Comparison of ENCODE assay signal across 8 cellular contexts in genomic region chr15:58228708-58229107, GRCh38.
DNase-seq lines count a peak whose midpoint lies in the region; ATAC-seq and TF ChIP-seq lines count a peak whose summit lies in the region.

No MANE protein-coding gene starts in this region.

- no peaks in the 10 kb centered on the region for H3K79me2 ChIP-seq in mesendoderm (ENCODE audit: control insufficient read depth, insufficient read depth, low read length)

- H3K36me3 Mint-ChIP-seq in Caco-2 (ENCODE audit: insufficient read depth, unreplicated experiment), result peaks cover 6% of the 10 kb centered on the region

- no peak overlapping the region for H3K27ac Mint-ChIP-seq in Caco-2 (ENCODE audit: unreplicated experiment)

- no peak overlapping the region for H2BK15ac ChIP-seq in mesendoderm (replicated peaks; ENCODE audit: low read depth)

- no peak for TF ChIP-seq CTCF in AG09309 (IDR thresholded peaks at IDR 0.05; ENCODE audit: control insufficient read depth, insufficient read depth, low read depth, low read length, missing control alignments)
- no peak for TF ChIP-seq CTCF in Caco-2 (IDR thresholded peaks at IDR 0.05; ENCODE audit: insufficient read depth in 1 of 2, low read depth in 1 of 2, low read length in 1 of 2, severe bottlenecking in 1 of 2, unreplicated experiment in 1 of 2)

- no peak overlapping the region for H3K4me3 ChIP-seq in AG09309 (ENCODE audit: control insufficient read depth, low read depth, low read length)
- no peak overlapping the region for H3K4me3 ChIP-seq in mesendoderm (ENCODE audit: low read length)
- H3K4me3 ChIP-seq in Caco-2 (ENCODE audit: low read depth, low read length), result no peak overlapping the region

- BruUV-seq in Caco-2 (replicated peaks; lab: Mats Ljungman, UMichigan), result no TSS peak

- POLR2A ChIA-PET in Caco-2 (lab: Charles Lee), result no interaction called here

- no peak overlapping the region for H3K4me2 ChIP-seq in mesendoderm (ENCODE audit: low read length)

- no peak overlapping the region for H4K8ac ChIP-seq in mesendoderm (ENCODE audit: low read depth, low read length)

- H3K56ac ChIP-seq in mesendoderm (ENCODE audit: low read length), result no peak overlapping the region

- peaks cover 10% of the 10 kb centered on the region for H3K4me1 Mint-ChIP-seq in Caco-2 (ENCODE audit: low read depth, unreplicated experiment)

- H3K9ac ChIP-seq in mesendoderm (ENCODE audit: low read length), result no peak overlapping the region

- CTCF ChIA-PET in Caco-2 (lab: Charles Lee), result interaction anchor here (1.2 to 1.3 kb wide), 2 partner anchors 376 to 542 kb away, joined by 4 to 5 read pairs; no protein-coding TSS in a partner anchor

- no peak overlapping the region for H3K27ac ChIP-seq in mesendoderm (ENCODE audit: low read depth, low read length)

- H3K4ac ChIP-seq in mesendoderm (ENCODE audit: low read depth, low read length), result no peak overlapping the region

- no peak overlapping the region for H3K4me3 Mint-ChIP-seq in Caco-2 (ENCODE audit: unreplicated experiment)

- no peak for ATAC-seq in GM21390 (IDR thresholded peaks at IDR 0.05; ENCODE audit: unreplicated experiment)

- no peaks in the 10 kb centered on the region for H3K79me1 ChIP-seq in mesendoderm (ENCODE audit: low read length)

- DNase-seq in AG09309 (ENCODE audit: low read depth) (peak; percentile 72), NCI-H69 (lab: John Stamatoyannopoulos, UW) (peak; percentile 66), fibroblast of gingiva (ENCODE audit: low read depth) (peak; percentile 89), mesendoderm (peak; percentile 50), Caco-2 (no peak), NOMO-1 (lab: John Stamatoyannopoulos, UW; ENCODE audit: unreplicated experiment in 2 of 2) (no peak)
- DNase-seq in stimulated activated naive CD4-positive, alpha-beta T cell (lab: John Stamatoyannopoulos, UW), result no peak

- no peak overlapping the region for H2AK5ac ChIP-seq in mesendoderm (ENCODE audit: low read length)

- no peak overlapping the region for H3K23ac ChIP-seq in mesendoderm (ENCODE audit: low read length)

- H4K5ac ChIP-seq in mesendoderm (ENCODE audit: low read length), result no peak overlapping the region

- no peaks in the 10 kb centered on the region for H3K36me3 ChIP-seq in mesendoderm (ENCODE audit: control insufficient read depth, insufficient read depth, low read length)
- no peaks in the 10 kb centered on the region for H3K36me3 ChIP-seq in Caco-2 (ENCODE audit: control insufficient read depth, insufficient read depth, low read length)

- intact Hi-C loops in Caco-2 (cut with micrococcal nuclease; ENCODE audit: unreplicated experiment), result loop anchor here (5.0 to 10.0 kb wide), 4 partner anchors 44 to 636 kb away; partner anchors contain the start of gene MINDY2

- H2BK120ac ChIP-seq in mesendoderm (ENCODE audit: low read depth, low read length), result peak overlapping the region; percentile 64

- WGBS in mesendoderm (ENCODE audit: extremely low coverage, insufficient coverage, low lambda C conversion rate), result no CpG with 5 or more reads among the region's 1 CpG

- H3K9me3 ChIP-seq in Caco-2, result no peaks in the 10 kb centered on the region

- H2BK5ac ChIP-seq in mesendoderm (ENCODE audit: low read length), result no peak overlapping the region

- H3K27me3 Mint-ChIP-seq in Caco-2 (ENCODE audit: insufficient read depth, unreplicated experiment), result no peaks in the 10 kb centered on the region

- H3K18ac ChIP-seq in mesendoderm (ENCODE audit: low read length), result peak overlapping the region; percentile 6

- H3K4me1 ChIP-seq in mesendoderm (ENCODE audit: control insufficient read depth, low read depth, low read length) (peaks cover 5% of the 10 kb centered on the region), Caco-2 (peaks cover 5% of the 10 kb centered on the region; the same call in 1 of the 2 replicates)

- H3K27me3 ChIP-seq in mesendoderm (ENCODE audit: insufficient read depth, low read length, poor library complexity), result no peaks in the 10 kb centered on the region
- H3K27me3 ChIP-seq in Caco-2 (replicated peaks; ENCODE audit: control insufficient read depth, insufficient read depth, low read length), result no peaks in the 10 kb centered on the region

- H3K9me3 Mint-ChIP-seq in Caco-2 (ENCODE audit: unreplicated experiment), result no peaks in the 10 kb centered on the region

Comparison
In these comparisons a context has a peak if more than half of its experiments do, and no peak if none do; other contexts are left out.
1. DNase-seq: peak in AG09309 (single experiment), NCI-H69 (single experiment), fibroblast of gingiva (single experiment) and mesendoderm (single experiment); none in stimulated activated naive CD4-positive, alpha-beta T cell (0 of 6), Caco-2 (0 of 2) and NOMO-1 (0 of 2).